Comparison of ENCODE assay signal across 38 cellular contexts in genomic region chr19:35577918-35578317, GRCh38. TPM values are rescaled to one million over a fixed set of nuclear protein-coding genes. Genes with fewer than 3 reads are reported as not detected.
"Had no signal": no experiment of that assay in that cellular context is flagged by ENCODE, and none has a peak within 500 bp of the region (broad histone marks: within the 10 kb centered on the region; RNA-seq: fewer than 3 reads in every experiment).

No MANE protein-coding gene starts in this region.

- ATAC-seq: activated naive CD4-positive, alpha-beta T cell treated with anti-CD3 and anti-CD28 coated beads, Interleukin-2, amount 50 U/mL, for 72 hours; activated naive CD8-positive, alpha-beta T cell treated with anti-CD3 and anti-CD28 coated beads, Interleukin-2, amount 50 U/mL, for 24 hours; activated T-cell treated with anti-CD3 and anti-CD28 coated beads, Interleukin-2, amount 50 U/mL, for 4 hours; activated T-cell treated with anti-CD3 and anti-CD28 coated beads, Interleukin-2, amount 50 U/mL, for 72 hours; activated T-helper 17 cell treated with anti-CD3 and anti-CD28 coated beads, Interleukin-2, amount 50 U/mL, for 72 hours; body of pancreas had no signal

- H3K27ac ChIP-seq: adrenal gland, ascending aorta, body of pancreas, brain microvascular endothelial cell, breast epithelium, cardiac muscle cell had no signal

- DNase-seq: activated effector memory CD4-positive, alpha-beta T cell treated with anti-CD3 and anti-CD28 coated beads, Interleukin-2, amount 50 U/mL, for 16 hours; activated effector memory CD4-positive, alpha-beta T cell treated with Interleukin-2 at 50 U/mL for 16 hours; activated gamma-delta T cell; activated gamma-delta T cell treated with Interleukin-2 at 50 U/mL for 16 hours; activated naive CD4-positive, alpha-beta T cell; activated naive CD4-positive, alpha-beta T cell treated with anti-CD3 and anti-CD28 coated beads for 36 hours; activated naive CD4-positive, alpha-beta T cell treated with anti-CD3 and anti-CD28 coated beads, Interleukin-2, amount 10 ng/mL, durations not matched to agents 7 days and 5 days; activated naive CD4-positive, alpha-beta T cell treated with anti-CD3 and anti-CD28 coated beads, Interleukin-2, amount 50 U/mL, for 16 hours; activated naive CD4-positive, alpha-beta T cell treated with Interleukin-2 at 50 U/mL for 16 hours; activated naive CD8-positive, alpha-beta T cell treated with anti-CD3 and anti-CD28 coated beads for 36 hours; activated naive CD8-positive, alpha-beta T cell treated with anti-CD3 and anti-CD28 coated beads, Interleukin-2, amount 10 ng/mL, durations not matched to agents 7 days and 5 days; activated naive CD8-positive, alpha-beta T cell treated with anti-CD3 and anti-CD28 coated beads, Interleukin-2, amount 50 U/mL, for 24 hours; activated T-cell treated with anti-CD3 and anti-CD28 coated beads, Interleukin-2, amount 50 U/mL, for 4 hours; activated T-cell treated with anti-CD3 and anti-CD28 coated beads, Interleukin-2, amount 50 U/mL, for 48 hours; activated T-cell treated with anti-CD3 and anti-CD28 coated beads, Interleukin-2, amount 50 U/mL, for 72 hours; adrenal gland; amniotic stem cell; amygdala; anterior cingulate cortex; body of pancreas; brain microvascular endothelial cell; caudate nucleus; central memory CD4-positive, alpha-beta T cell; cerebellar nuclear complex had no signal

- H3K4me3 ChIP-seq: adrenal gland, ascending aorta, body of pancreas, breast epithelium, cardiac muscle cell had no signal

- H3K27me3 ChIP-seq: adrenal gland, ascending aorta, body of pancreas, brain microvascular endothelial cell, cardiac muscle cell had no signal

- FAIRE-seq: astrocyte, bronchial epithelial cell had no signal

- H3K36me3 ChIP-seq: adrenal gland, ascending aorta, brain microvascular endothelial cell, breast epithelium, cardiac muscle cell had no signal

- H3K4me1 ChIP-seq: adrenal gland, ascending aorta, body of pancreas, breast epithelium had no signal

RNA-seq across cellular contexts. Expression of gene PMIS2, which starts 8.1 kb away (rescaled TPM):
- total RNA-seq: activated naive CD4-positive, alpha-beta T cell treated with anti-CD3 and anti-CD28 coated beads for 36 hours; activated naive CD4-positive, alpha-beta T cell treated with anti-CD3 and anti-CD28 coated beads, Interleukin-2, amount 50 U/mL, for 72 hours; activated naive CD8-positive, alpha-beta T cell treated with anti-CD3 and anti-CD28 coated beads for 36 hours; activated naive CD8-positive, alpha-beta T cell treated with anti-CD3 and anti-CD28 coated beads, Interleukin-2, amount 10 ng/mL, durations not matched to agents 7 days and 5 days; activated T-cell treated with anti-CD3 and anti-CD28 coated beads, Interleukin-2, amount 50 U/mL, for 4 hours; activated T-cell treated with anti-CD3 and anti-CD28 coated beads, Interleukin-2, amount 50 U/mL, for 72 hours; activated T-helper 1 cell treated with anti-CD3 and anti-CD28 coated beads, Interleukin-12 subunit alpha, Interleukin-12 subunit beta, Interleukin-2, Interleukin-4 antibody, amounts not matched to agents 30 ng/mL and 10 ng/mL and 1 ng/mL, durations not matched to agents 14 hours and 24 hours and 36 hours; activated T-helper 17 cell treated with anti-CD3 and anti-CD28 coated beads, Interleukin-2, amount 50 U/mL, for 72 hours; activated T-helper 2 cell treated with anti-CD3 and anti-CD28 coated beads, Interferon-gamma antibody, Interleukin-2, Interleukin-4, amounts not matched to agents 10 μg/mL and 5 μg/mL and 100 μg/mL, durations not matched to agents 14 hours and 24 hours and 36 hours; aorta; ascending aorta; astrocyte; body of pancreas; breast epithelium; bronchial epithelial cell; cardiac muscle cell; cardiac septum; cerebellum; chondrocyte had no signal
- polyA plus RNA-seq: adipose tissue, adrenal gland, aorta, cardiac muscle cell had no signal

RNA-seq across cellular contexts. Expression of gene ATP4A, which starts 14.5 kb away (rescaled TPM):
- total RNA-seq: activated naive CD4-positive, alpha-beta T cell treated with anti-CD3 and anti-CD28 coated beads for 36 hours; activated naive CD4-positive, alpha-beta T cell treated with anti-CD3 and anti-CD28 coated beads, Interleukin-2, amount 50 U/mL, for 72 hours; activated naive CD8-positive, alpha-beta T cell treated with anti-CD3 and anti-CD28 coated beads for 36 hours; activated naive CD8-positive, alpha-beta T cell treated with anti-CD3 and anti-CD28 coated beads, Interleukin-2, amount 10 ng/mL, durations not matched to agents 7 days and 5 days; activated T-cell treated with anti-CD3 and anti-CD28 coated beads, Interleukin-2, amount 50 U/mL, for 4 hours; activated T-cell treated with anti-CD3 and anti-CD28 coated beads, Interleukin-2, amount 50 U/mL, for 72 hours; activated T-helper 1 cell treated with anti-CD3 and anti-CD28 coated beads, Interleukin-12 subunit alpha, Interleukin-12 subunit beta, Interleukin-2, Interleukin-4 antibody, amounts not matched to agents 30 ng/mL and 10 ng/mL and 1 ng/mL, durations not matched to agents 14 hours and 24 hours and 36 hours; activated T-helper 17 cell treated with anti-CD3 and anti-CD28 coated beads, Interleukin-2, amount 50 U/mL, for 72 hours; activated T-helper 2 cell treated with anti-CD3 and anti-CD28 coated beads, Interferon-gamma antibody, Interleukin-2, Interleukin-4, amounts not matched to agents 10 μg/mL and 5 μg/mL and 100 μg/mL, durations not matched to agents 14 hours and 24 hours and 36 hours; aorta; ascending aorta; astrocyte; breast epithelium; bronchial epithelial cell; cardiac septum; cerebellum; chondrocyte had no signal
- polyA plus RNA-seq: aorta had no signal

RNA-seq across cellular contexts. Expression of gene GAPDHS, which starts 44.7 kb away (rescaled TPM):
- total RNA-seq: activated naive CD4-positive, alpha-beta T cell treated with anti-CD3 and anti-CD28 coated beads for 36 hours; activated naive CD4-positive, alpha-beta T cell treated with anti-CD3 and anti-CD28 coated beads, Interleukin-2, amount 50 U/mL, for 72 hours; activated naive CD8-positive, alpha-beta T cell treated with anti-CD3 and anti-CD28 coated beads for 36 hours; activated naive CD8-positive, alpha-beta T cell treated with anti-CD3 and anti-CD28 coated beads, Interleukin-2, amount 10 ng/mL, durations not matched to agents 7 days and 5 days; activated T-cell treated with anti-CD3 and anti-CD28 coated beads, Interleukin-2, amount 50 U/mL, for 4 hours; activated T-cell treated with anti-CD3 and anti-CD28 coated beads, Interleukin-2, amount 50 U/mL, for 72 hours; activated T-helper 1 cell treated with anti-CD3 and anti-CD28 coated beads, Interleukin-12 subunit alpha, Interleukin-12 subunit beta, Interleukin-2, Interleukin-4 antibody, amounts not matched to agents 30 ng/mL and 10 ng/mL and 1 ng/mL, durations not matched to agents 14 hours and 24 hours and 36 hours; activated T-helper 17 cell treated with anti-CD3 and anti-CD28 coated beads, Interleukin-2, amount 50 U/mL, for 72 hours; activated T-helper 2 cell treated with anti-CD3 and anti-CD28 coated beads, Interferon-gamma antibody, Interleukin-2, Interleukin-4, amounts not matched to agents 10 μg/mL and 5 μg/mL and 100 μg/mL, durations not matched to agents 14 hours and 24 hours and 36 hours; adrenal gland; aorta; ascending aorta; astrocyte; body of pancreas; breast epithelium; bronchial epithelial cell; cardiac muscle cell; cardiac septum; cerebellum; chondrocyte had no signal
- polyA plus RNA-seq: adipose tissue, adrenal gland, aorta, cardiac muscle cell had no signal
